ENCODE assay signal across 1 cellular context in genomic region chr18:79511671-79512301, GRCh38.
TF ChIP-seq lines count a peak whose summit lies in the region.

No MANE protein-coding gene starts in this region.

TF ChIP-seq in H1, 55 proteins besides CTCF, POLR2A, EP300 and RAD21 (continued from another document):
- no peak for TF ChIP-seq BACH1 (IDR thresholded peaks at IDR 0.05; ENCODE audit: low read length)
TF ChIP-seq in H1: peak in this region for 0.
